In genomic region chr11:19790831-19791552, GRCh38 we compare ENCODE assay signal across 15 cellular contexts.
A peak's percentile ranks its signal among the peaks of the same experiment; 100 is the strongest.
DNase-seq lines count a peak whose midpoint lies in the region; ATAC-seq and TF ChIP-seq lines count a peak whose summit lies in the region.
"Had no signal": no experiment of that assay in that cellular context is flagged by ENCODE, and none has a peak within 500 bp of the region (broad histone marks: within the 10 kb centered on the region; RNA-seq: fewer than 3 reads in every experiment).

No MANE protein-coding gene starts in this region.

- peaks cover 59% of the 10 kb centered on the region for H3K4me1 Mint-ChIP-seq in WTC11
- H3K4me1 Mint-ChIP-seq: activated CD4-positive, alpha-beta T cell treated with anti-CD3 and anti-CD28 coated beads for 36 hours had no signal

- H3K27me3 Mint-ChIP-seq in WTC11 (ENCODE audit: low read depth) = no peaks in the 10 kb centered on the region; the same call in 1 of the 2 replicates

- H3K9me2 ChIP-seq in HCT116 (ENCODE audit: insufficient read depth) = no peaks in the 10 kb centered on the region

- no peak for TF ChIP-seq POLR2A in HCT116 (IDR thresholded peaks at IDR 0.05; ENCODE audit: borderline replicate concordance, extremely low read depth, insufficient read depth, insufficient read length)

- ATAC-seq in GM18909 (IDR thresholded peaks at IDR 0.05; ENCODE audit: poor library complexity, unreplicated experiment) (peak; percentile 85), HCT116 (peak; percentile 95), WTC11 (peak; percentile 99), HG03457 (IDR thresholded peaks at IDR 0.05; ENCODE audit: unreplicated experiment) (no peak), HG03045 (IDR thresholded peaks at IDR 0.05; ENCODE audit: unreplicated experiment) (no peak), GM21825 (IDR thresholded peaks at IDR 0.05; ENCODE audit: unreplicated experiment) (no peak)
- ATAC-seq: activated CD4-positive, alpha-beta T cell treated with anti-CD3 and anti-CD28 coated beads for 36 hours had no signal

- H3K36me3 Mint-ChIP-seq in WTC11 = no peaks in the 10 kb centered on the region

- H3K4me1 ChIP-seq in HCT116 (ENCODE audit: control insufficient read depth in 1 of 2, insufficient read depth in 2 of 2, low read length in 2 of 2) (no peaks in the 10 kb centered on the region), mucosa of rectum (ENCODE audit: control insufficient read depth in 2 of 2, insufficient read depth in 2 of 2, low read length in 2 of 2) (peaks cover 27 to 28% of the 10 kb centered on the region in 2 donors)

- H2AFZ ChIP-seq in HCT116 (ENCODE audit: low read depth, low read length, poor library complexity, severe bottlenecking) = no peak overlapping the region

- no peaks in the 10 kb centered on the region for H4K20me1 ChIP-seq in HCT116 (ENCODE audit: insufficient read depth)

- H3K4me3 Mint-ChIP-seq in WTC11 = no peak overlapping the region
- H3K4me3 Mint-ChIP-seq: activated CD4-positive, alpha-beta T cell treated with anti-CD3 and anti-CD28 coated beads for 36 hours had no signal

- TF ChIP-seq RAD21 in HCT116 (IDR thresholded peaks at IDR 0.05; ENCODE audit: low read depth) = no peak

- 0 out of 2 replicates have a peak overlapping the region, but pooled peaks have one; percentile 16 for H3K27ac Mint-ChIP-seq in WTC11
- H3K27ac Mint-ChIP-seq: activated CD4-positive, alpha-beta T cell treated with anti-CD3 and anti-CD28 coated beads for 36 hours had no signal

- CTCF ChIA-PET in HCT116 (lab: Charles Lee) = interaction anchor here (1.3 kb wide), 1 partner anchor 227 kb away, joined by 3 read pairs; no protein-coding TSS in a partner anchor
- CTCF ChIA-PET in WTC11 (lab: Charles Lee) = interaction anchor here (1.0 to 3.3 kb wide), 13 partner anchors 9 to 342 kb away, joined by 3 to 20 read pairs (median 5); no protein-coding TSS in a partner anchor

- RAD21 ChIA-PET in HCT116 (lab: Charles Lee; ENCODE audit: low non-redundant PET in 1 of 2, low total read pairs in 2 of 2, uncharacterized antibody in 2 of 2, unreplicated experiment in 2 of 2) = no interaction called here

- POLR2A ChIA-PET in HCT116 (lab: Charles Lee) = no interaction called here
- POLR2A ChIA-PET in WTC11 (lab: Charles Lee) = interaction anchor here (0.6 to 1.1 kb wide), 2 partner anchors 13 to 77 kb away, joined by 3 to 6 read pairs; no protein-coding TSS in a partner anchor

- peaks cover 18% of the 10 kb centered on the region for H3K27me3 ChIP-seq in HCT116 (ENCODE audit: insufficient read depth, low read length)
- no peaks in the 10 kb centered on the region for H3K27me3 ChIP-seq in mucosa of rectum (ENCODE audit: control insufficient read depth in 2 of 2, insufficient read depth in 2 of 2, low read length in 2 of 2)
- H3K27me3 ChIP-seq: right atrium auricular region had no signal

- no peak for TF ChIP-seq CTCF in HCT116 (IDR thresholded peaks at IDR 0.05 in 2 of 3, conservative IDR thresholded peaks at IDR 0.05 in 1 of 3; ENCODE audit: borderline replicate concordance in 1 of 3, insufficient read depth in 1 of 3, low read depth in 2 of 3, low read length in 2 of 3)
- no peak for TF ChIP-seq CTCF in WTC11 (IDR thresholded peaks at IDR 0.05)

- no TSS peak for BruUV-seq in HCT116 (replicated peaks; lab: Mats Ljungman, UMichigan)

- no peak overlapping the region for H3K27ac ChIP-seq in HCT116 (ENCODE audit: low read depth, low read length)
- H3K27ac ChIP-seq in mucosa of rectum (ENCODE audit: low read depth in 2 of 2, low read length in 2 of 2) = peak overlapping the region; percentile 75 to 76
- H3K27ac ChIP-seq: HL-60, SK-N-MC had no signal

- no peak for DNase-seq in HCT116 (ENCODE audit: low read depth, low spot score)
- peak; percentile 73 for DNase-seq in WTC11 (ENCODE audit: low spot score)
- DNase-seq in HK-2 (ENCODE audit: unreplicated experiment) = no peak
- DNase-seq: activated CD4-positive, alpha-beta T cell treated with anti-CD3 and anti-CD28 coated beads for 36 hours; COR-L47; GOT3; NCI-H526 had no signal

- no peaks in the 10 kb centered on the region for H3K9me3 ChIP-seq in HCT116 (ENCODE audit: control insufficient read depth in 1 of 2, insufficient read depth in 1 of 2, low read depth in 1 of 2, low read length in 2 of 2)
- H3K9me3 ChIP-seq in mucosa of rectum (ENCODE audit: control insufficient read depth in 2 of 2, low read length in 2 of 2) = no peaks in the 10 kb centered on the region
- H3K9me3 ChIP-seq: right atrium auricular region had no signal

- H3K4me3 ChIP-seq in HCT116 (replicated peaks in 1 of 2; ENCODE audit: low read depth in 1 of 2, low read length in 2 of 2) (no peak overlapping the region), mucosa of rectum (ENCODE audit: low read length in 2 of 2) (peak overlapping the region; percentile 27 to 45)
- H3K4me3 ChIP-seq: right atrium auricular region, SK-N-MC had no signal

- intact Hi-C loops in HCT116 (cut with micrococcal nuclease) = no loop called here

- H3K9ac ChIP-seq in HCT116 (ENCODE audit: low read length) = no peak overlapping the region
- peak overlapping the region; percentile 47 to 53 for H3K9ac ChIP-seq in mucosa of rectum (ENCODE audit: low read depth in 1 of 2, low read length in 2 of 2)

- H3K79me2 ChIP-seq in HCT116 (ENCODE audit: insufficient read depth, low read length) = no peaks in the 10 kb centered on the region

- H3K4me2 ChIP-seq in HCT116 (ENCODE audit: low read length) = 0 out of 2 replicates have a peak overlapping the region, but pooled peaks have one; percentile 9

- H3K9me3 Mint-ChIP-seq in WTC11 = no peaks in the 10 kb centered on the region

- no peaks in the 10 kb centered on the region for H3K36me3 ChIP-seq in HCT116 (ENCODE audit: control insufficient read depth in 1 of 2, insufficient read depth in 2 of 2, low read length in 2 of 2)
- H3K36me3 ChIP-seq in mucosa of rectum (ENCODE audit: control insufficient read depth in 2 of 2, insufficient read depth in 2 of 2, low read length in 2 of 2) = no peaks in the 10 kb centered on the region
- H3K36me3 ChIP-seq: right atrium auricular region had no signal

TF ChIP-seq in HCT116, 20 proteins besides CTCF, POLR2A, EP300 and RAD21:
- no peak for TF ChIP-seq EGR1 (IDR thresholded peaks at IDR 0.05; ENCODE audit: low read depth)
- TF ChIP-seq SP1 (IDR thresholded peaks at IDR 0.05; ENCODE audit: low read depth) = no peak
- no peak for TF ChIP-seq SRF (IDR thresholded peaks at IDR 0.05; ENCODE audit: low read depth)
- no peak for TF ChIP-seq EZH2phosphoT487 (IDR thresholded peaks at IDR 0.05; ENCODE audit: borderline replicate concordance)
- TF ChIP-seq FOSL1 (IDR thresholded peaks at IDR 0.05; ENCODE audit: low read depth) = no peak
- no peak for TF ChIP-seq ZFX (IDR thresholded peaks at IDR 0.05)
- TF ChIP-seq JUND (IDR thresholded peaks at IDR 0.05) = no peak
- no peak for TF ChIP-seq CEBPB (IDR thresholded peaks at IDR 0.05; ENCODE audit: low read depth)
- TF ChIP-seq TCF7L2 (IDR thresholded peaks at IDR 0.05; ENCODE audit: borderline replicate concordance, extremely low read depth, insufficient read depth, insufficient read length) = no peak
- TF ChIP-seq MAX (IDR thresholded peaks at IDR 0.05) = no peak

TF ChIP-seq in WTC11, 78 proteins besides CTCF, POLR2A, EP300 and RAD21 (continues in another document):
- TF ChIP-seq CREB1 (CRISPR knock-in tag; IDR thresholded peaks at IDR 0.05) (no peak), JAZF1 (CRISPR knock-in tag; IDR thresholded peaks at IDR 0.05) (no peak), CBFB (CRISPR knock-in tag; IDR thresholded peaks at IDR 0.05; ENCODE audit: low read depth) (no peak), OVOL2 (CRISPR knock-in tag; IDR thresholded peaks at IDR 0.05; ENCODE audit: borderline replicate concordance) (no peak), CDX4 (CRISPR knock-in tag; IDR thresholded peaks at IDR 0.05; ENCODE audit: borderline replicate concordance) (no peak), MXD4 (CRISPR knock-in tag; IDR thresholded peaks at IDR 0.05; ENCODE audit: borderline replicate concordance) (no peak), ZBTB21 (CRISPR knock-in tag; IDR thresholded peaks at IDR 0.05; ENCODE audit: borderline replicate concordance) (no peak), MYBL2 (CRISPR knock-in tag; IDR thresholded peaks at IDR 0.05) (no peak), TEAD4 (CRISPR knock-in tag; IDR thresholded peaks at IDR 0.05) (no peak), ARID4B (CRISPR knock-in tag; IDR thresholded peaks at IDR 0.05; ENCODE audit: borderline replicate concordance) (no peak), ETV6 (CRISPR knock-in tag; IDR thresholded peaks at IDR 0.05) (peak; percentile 45; the same call in 1 of the 2 replicates)

Comparison
In these comparisons a context has a peak if more than half of its experiments do, and no peak if none do; other contexts are left out.
1. ATAC-seq: peak in GM18909 (single experiment), HCT116 (single experiment) and WTC11 (single experiment); none in HG03457 (single experiment), HG03045 (single experiment) and GM21825 (single experiment).
2. H3K4me3 ChIP-seq: peak in mucosa of rectum (2 of 2); none in HCT116 (0 of 2).